8 cellular contexts compared by ENCODE assay signal in the genomic region with DNA sequence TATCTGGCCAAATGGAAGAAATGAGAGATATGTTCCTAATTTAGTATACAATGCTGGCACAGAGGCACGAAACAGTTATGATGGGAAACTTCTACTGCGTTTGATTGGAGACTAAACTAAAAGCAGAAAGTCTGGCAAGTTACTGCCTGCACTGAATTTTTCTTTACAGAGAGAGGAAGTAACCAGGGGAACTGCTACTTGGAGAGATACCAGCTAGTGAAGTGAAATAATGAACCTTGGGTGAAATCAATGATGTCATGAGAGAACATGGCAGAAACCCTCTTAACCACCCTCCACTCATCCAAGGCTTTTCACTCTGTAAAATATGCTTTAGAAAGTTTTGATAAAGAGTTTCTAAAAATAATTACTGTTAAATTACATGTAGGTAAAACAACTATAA. TPM values are rescaled to one million over a fixed set of nuclear protein-coding genes. Genes with fewer than 3 reads are reported as not detected.
DNase-seq lines count a peak whose midpoint lies in the region; ATAC-seq and TF ChIP-seq lines count a peak whose summit lies in the region.

No MANE protein-coding gene starts in this region.

- H3K9me3 Mint-ChIP-seq in stimulated activated effector memory CD8-positive, alpha-beta T cell treated with anti-CD3 and anti-CD28 coated beads, Interleukin-12 subunit alpha, Interleukin-12 subunit beta, amount 100 ng/mL, for 72 hours, result peaks cover 3% of the 10 kb centered on the region

- peaks cover 45% of the 10 kb centered on the region for H3K4me1 Mint-ChIP-seq in stimulated activated effector memory CD8-positive, alpha-beta T cell treated with anti-CD3 and anti-CD28 coated beads, Interleukin-12 subunit alpha, Interleukin-12 subunit beta, amount 100 ng/mL, for 72 hours

- ATAC-seq in GM19395 (IDR thresholded peaks at IDR 0.05; ENCODE audit: unreplicated experiment) (peak; percentile 57), HG03175 (IDR thresholded peaks at IDR 0.05; ENCODE audit: unreplicated experiment) (peak; percentile 65)
- peak; percentile 69 for ATAC-seq in stimulated activated effector memory CD8-positive, alpha-beta T cell treated with anti-CD3 and anti-CD28 coated beads, Interleukin-12 subunit alpha, Interleukin-12 subunit beta, amount 100 ng/mL, for 72 hours

- H3K27ac ChIP-seq in effector memory CD4-positive, alpha-beta T cell (ENCODE audit: insufficient read depth, low read length, poor library complexity, severe bottlenecking), result no peak overlapping the region

- no peak overlapping the region for H3K4me3 ChIP-seq in astrocyte of the spinal cord (ENCODE audit: low read depth, low read length)
- no peak overlapping the region for H3K4me3 ChIP-seq in effector memory CD4-positive, alpha-beta T cell (ENCODE audit: insufficient read depth, low read depth, low read length, poor library complexity, severe bottlenecking)

- no peaks in the 10 kb centered on the region for H3K4me1 ChIP-seq in effector memory CD4-positive, alpha-beta T cell (ENCODE audit: control insufficient read depth, insufficient read depth, low read length, poor library complexity, severe bottlenecking)

- TF ChIP-seq CTCF in astrocyte of the spinal cord (IDR thresholded peaks at IDR 0.05; ENCODE audit: low read depth, low read length), result no peak

- no peaks in the 10 kb centered on the region for H3K9me3 ChIP-seq in effector memory CD4-positive, alpha-beta T cell (ENCODE audit: control insufficient read depth, low read length)

- no peaks in the 10 kb centered on the region for H3K36me3 ChIP-seq in effector memory CD4-positive, alpha-beta T cell (ENCODE audit: control insufficient read depth, insufficient read depth, low read length)

- no peaks in the 10 kb centered on the region for H3K27me3 ChIP-seq in effector memory CD4-positive, alpha-beta T cell (replicated peaks; ENCODE audit: control insufficient read depth, insufficient read depth, low read length, poor library complexity, severe bottlenecking)

- DNase-seq in astrocyte of the spinal cord (ENCODE audit: low read depth, low spot score) (peak; percentile 42), mucosa of gallbladder (ENCODE audit: low spot score) (no peak), AG08395 (ENCODE audit: low spot score) (no peak)
- DNase-seq in stimulated activated effector memory CD8-positive, alpha-beta T cell treated with anti-CD3 and anti-CD28 coated beads, Interleukin-12 subunit alpha, Interleukin-12 subunit beta, amount 100 ng/mL, for 72 hours (ENCODE audit: low spot score in 2 of 2), result no peak
- no peak for DNase-seq in activated effector memory CD4-positive, alpha-beta T cell treated with anti-CD3 and anti-CD28 coated beads, Interleukin-2, amount 50 U/mL, for 16 hours
- DNase-seq in effector memory CD4-positive, alpha-beta T cell, result no peak

- peaks cover 12% of the 10 kb centered on the region for H3K36me3 Mint-ChIP-seq in stimulated activated effector memory CD8-positive, alpha-beta T cell treated with anti-CD3 and anti-CD28 coated beads, Interleukin-12 subunit alpha, Interleukin-12 subunit beta, amount 100 ng/mL, for 72 hours

- H3K4me3 Mint-ChIP-seq in stimulated activated effector memory CD8-positive, alpha-beta T cell treated with anti-CD3 and anti-CD28 coated beads, Interleukin-12 subunit alpha, Interleukin-12 subunit beta, amount 100 ng/mL, for 72 hours, result no peak overlapping the region

- in situ Hi-C loops in astrocyte of the spinal cord (cut with HindIII; ENCODE audit: low sequenced_read_pairs), result no loop called here

- H3K27ac Mint-ChIP-seq in stimulated activated effector memory CD8-positive, alpha-beta T cell treated with anti-CD3 and anti-CD28 coated beads, Interleukin-12 subunit alpha, Interleukin-12 subunit beta, amount 100 ng/mL, for 72 hours, result no peak overlapping the region

RNA-seq across cellular contexts. Expression of a gene that starts 29.3 kb away (rescaled TPM):
- 129 TPM for total RNA-seq in mucosa of gallbladder
